1 cellular context compared by ENCODE assay signal in genomic region chr4:107213880-107214279, GRCh38.
TF ChIP-seq lines count a peak whose summit lies in the region.

No MANE protein-coding gene starts in this region.

TF ChIP-seq in SK-N-SH, 30 proteins besides CTCF, POLR2A, EP300 and RAD21 (continued from another document):
- TF ChIP-seq, protein P1, sequence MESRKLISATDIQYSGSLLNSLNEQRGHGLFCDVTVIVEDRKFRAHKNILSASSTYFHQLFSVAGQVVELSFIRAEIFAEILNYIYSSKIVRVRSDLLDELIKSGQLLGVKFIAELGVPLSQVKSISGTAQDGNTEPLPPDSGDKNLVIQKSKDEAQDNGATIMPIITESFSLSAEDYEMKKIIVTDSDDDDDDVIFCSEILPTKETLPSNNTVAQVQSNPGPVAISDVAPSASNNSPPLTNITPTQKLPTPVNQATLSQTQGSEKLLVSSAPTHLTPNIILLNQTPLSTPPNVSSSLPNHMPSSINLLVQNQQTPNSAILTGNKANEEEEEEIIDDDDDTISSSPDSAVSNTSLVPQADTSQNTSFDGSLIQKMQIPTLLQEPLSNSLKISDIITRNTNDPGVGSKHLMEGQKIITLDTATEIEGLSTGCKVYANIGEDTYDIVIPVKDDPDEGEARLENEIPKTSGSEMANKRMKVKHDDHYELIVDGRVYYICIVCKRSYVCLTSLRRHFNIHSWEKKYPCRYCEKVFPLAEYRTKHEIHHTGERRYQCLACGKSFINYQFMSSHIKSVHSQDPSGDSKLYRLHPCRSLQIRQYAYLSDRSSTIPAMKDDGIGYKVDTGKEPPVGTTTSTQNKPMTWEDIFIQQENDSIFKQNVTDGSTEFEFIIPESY (IDR thresholded peaks at IDR 0.05; ENCODE audit: borderline replicate concordance, low read depth), result no peak
- no peak for TF ChIP-seq YY1 (IDR thresholded peaks at IDR 0.05; ENCODE audit: low read depth)
- TF ChIP-seq RXRA (IDR thresholded peaks at IDR 0.05; ENCODE audit: borderline replicate concordance, low read depth), result peak; percentile 33; the same call in 1 of the 2 replicates
- TF ChIP-seq GATA2 (CRISPR knock-in tag; IDR thresholded peaks at IDR 0.05), result no peak
- no peak for TF ChIP-seq POLR2AphosphoS5 (IDR thresholded peaks at IDR 0.05; ENCODE audit: low read depth, low read length)
- TF ChIP-seq, protein P2, sequence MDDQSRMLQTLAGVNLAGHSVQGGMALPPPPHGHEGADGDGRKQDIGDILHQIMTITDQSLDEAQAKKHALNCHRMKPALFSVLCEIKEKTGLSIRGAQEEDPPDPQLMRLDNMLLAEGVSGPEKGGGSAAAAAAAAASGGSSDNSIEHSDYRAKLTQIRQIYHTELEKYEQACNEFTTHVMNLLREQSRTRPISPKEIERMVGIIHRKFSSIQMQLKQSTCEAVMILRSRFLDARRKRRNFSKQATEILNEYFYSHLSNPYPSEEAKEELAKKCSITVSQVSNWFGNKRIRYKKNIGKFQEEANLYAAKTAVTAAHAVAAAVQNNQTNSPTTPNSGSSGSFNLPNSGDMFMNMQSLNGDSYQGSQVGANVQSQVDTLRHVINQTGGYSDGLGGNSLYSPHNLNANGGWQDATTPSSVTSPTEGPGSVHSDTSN (IDR thresholded peaks at IDR 0.05), result peak; percentile 77
- no peak for TF ChIP-seq FOXM1 (IDR thresholded peaks at IDR 0.05; ENCODE audit: low read depth)
- TF ChIP-seq GABPA (IDR thresholded peaks at IDR 0.05; ENCODE audit: low read depth), result no peak
- TF ChIP-seq RFX5 (IDR thresholded peaks at IDR 0.05; ENCODE audit: low read length), result no peak
- TF ChIP-seq RCOR1 (IDR thresholded peaks at IDR 0.05; ENCODE audit: low read length), result no peak
- TF ChIP-seq MXI1 (IDR thresholded peaks at IDR 0.05; ENCODE audit: low read depth, low read length), result no peak
- no peak for TF ChIP-seq EZH2phosphoT487 (IDR thresholded peaks at IDR 0.05; ENCODE audit: borderline replicate concordance, low read depth)
- TF ChIP-seq JUND (IDR thresholded peaks at IDR 0.05), result peak; percentile 45
- 0 out of 2 replicates have a peak, but pooled peaks have one; percentile 0 for TF ChIP-seq SMC3 (IDR thresholded peaks at IDR 0.05; ENCODE audit: low read depth, low read length)
